In genomic region chr15:85296615-85297402, GRCh38 we compare ENCODE assay signal across 8 cellular contexts.
DNase-seq lines count a peak whose midpoint lies in the region; ATAC-seq and TF ChIP-seq lines count a peak whose summit lies in the region.

No MANE protein-coding gene starts in this region.

- no TSS peak for BruUV-seq in Calu3 (replicated peaks; lab: Mats Ljungman, UMichigan)

- no peaks in the 10 kb centered on the region for H3K36me3 ChIP-seq in naive thymus-derived CD4-positive, alpha-beta T cell (ENCODE audit: control insufficient read depth in 2 of 3, insufficient read depth in 3 of 3, low read length in 3 of 3)

- no peaks in the 10 kb centered on the region for H3K4me1 ChIP-seq in naive thymus-derived CD4-positive, alpha-beta T cell (ENCODE audit: control insufficient read depth in 2 of 2, insufficient read depth in 2 of 2, low read length in 2 of 2)

- H3K27me3 Mint-ChIP-seq in Calu3 (ENCODE audit: unreplicated experiment): no peaks in the 10 kb centered on the region
- H3K27me3 Mint-ChIP-seq in naive thymus-derived CD4-positive, alpha-beta T cell: peaks cover 0 to 1% (median 0%) of the 10 kb centered on the region in 5 donors

- no peaks in the 10 kb centered on the region for H3K9me3 Mint-ChIP-seq in Calu3 (ENCODE audit: low read depth, unreplicated experiment)
- peaks cover 0 to 1% (median 0%) of the 10 kb centered on the region in 11 donors for H3K9me3 Mint-ChIP-seq in naive thymus-derived CD4-positive, alpha-beta T cell

- no peak overlapping the region for H3K27ac Mint-ChIP-seq in Calu3 (ENCODE audit: unreplicated experiment)
- peak overlapping the region in 2 of 9 donors; percentile 12 to 62 for H3K27ac Mint-ChIP-seq in naive thymus-derived CD4-positive, alpha-beta T cell

- peak overlapping the region; percentile 54 for H3K4me3 Mint-ChIP-seq in Calu3 (ENCODE audit: low read depth, unreplicated experiment)
- peak overlapping the region; percentile 5 to 78 (median 60) for H3K4me3 Mint-ChIP-seq in naive thymus-derived CD4-positive, alpha-beta T cell

- TF ChIP-seq CTCF in Calu3 (IDR thresholded peaks at IDR 0.05; ENCODE audit: unreplicated experiment) (peak; percentile 68), HL-60 (IDR thresholded peaks at IDR 0.05; ENCODE audit: insufficient read depth, low read length) (peak; percentile 45), epithelial cell of proximal tubule (conservative IDR thresholded peaks at IDR 0.05; ENCODE audit: low read depth, low read length) (peak; percentile 80)

- H3K4me3 ChIP-seq in HL-60 (replicated peaks; ENCODE audit: insufficient read depth, low read length) (no peak overlapping the region), epithelial cell of proximal tubule (ENCODE audit: low read depth, low read length) (peak overlapping the region; percentile 42)
- peak overlapping the region; percentile 20 for H3K4me3 ChIP-seq in naive thymus-derived CD4-positive, alpha-beta T cell (ENCODE audit: low read length)

- DNase-seq in Calu3: peak; percentile 80
- DNase-seq in HL-60 (ENCODE audit: low read depth in 1 of 2, low spot score in 1 of 2): peak; percentile 38 to 73
- peak; percentile 78 for DNase-seq in NOMO-1 treated with DMSO at 0.1 percent for 48 hours (lab: John Stamatoyannopoulos, UW; ENCODE audit: unreplicated experiment)
- peak; percentile 68 for DNase-seq in activated CD8-positive, alpha-beta memory T cell treated with anti-CD3 and anti-CD28 coated beads, Interleukin-2, amount 50 U/mL, for 4 hours
- peak; percentile 54 for DNase-seq in epithelial cell of proximal tubule (ENCODE audit: low read depth)
- peak; percentile 19 to 79 (median 71) for DNase-seq in naive thymus-derived CD4-positive, alpha-beta T cell
- DNase-seq in stimulated activated naive CD4-positive, alpha-beta T cell (lab: John Stamatoyannopoulos, UW): peak; percentile 35 to 77 (median 45)

- H3K27me3 ChIP-seq in HL-60 (ENCODE audit: insufficient read depth, poor library complexity, severe bottlenecking): no peaks in the 10 kb centered on the region
- no peaks in the 10 kb centered on the region for H3K27me3 ChIP-seq in naive thymus-derived CD4-positive, alpha-beta T cell (ENCODE audit: control insufficient read depth in 2 of 2, insufficient read depth in 2 of 2, low read length in 2 of 2)

- H3K4me1 Mint-ChIP-seq in Calu3 (ENCODE audit: low read depth, unreplicated experiment): peaks cover 20% of the 10 kb centered on the region
- H3K4me1 Mint-ChIP-seq in naive thymus-derived CD4-positive, alpha-beta T cell: peaks cover 7 to 22% (median 14%) of the 10 kb centered on the region in 7 donors

- POLR2A ChIA-PET in naive thymus-derived CD4-positive, alpha-beta T cell (lab: Charles Lee): interaction anchor here (0.6 to 1.5 kb wide), 5 partner anchors 84 to 177 kb away, joined by 3 to 6 read pairs (median 4); partner anchors contain the start of gene AKAP13

- CTCF ChIA-PET in Calu3 (lab: Charles Lee): interaction anchor here (0.6 to 2.2 kb wide), 22 partner anchors 10 to 716 kb away, joined by 3 to 51 read pairs (median 4); no protein-coding TSS in a partner anchor
- CTCF ChIA-PET in naive thymus-derived CD4-positive, alpha-beta T cell (lab: Charles Lee): interaction anchor here (0.6 to 3.1 kb wide), 25 partner anchors 12 to 545 kb away, joined by 3 to 60 read pairs (median 4); partner anchors contain the start of gene AKAP13

- intact Hi-C loops in Calu3 (cut with micrococcal nuclease; ENCODE audit: unreplicated experiment): loop anchor here (2.0 to 10.0 kb wide), 8 partner anchors 118 to 540 kb away; no protein-coding TSS in a partner anchor
- intact Hi-C loops in naive thymus-derived CD4-positive, alpha-beta T cell (cut with micrococcal nuclease): loop anchor here (1.0 to 10.0 kb wide), 14 partner anchors 20 to 545 kb away; partner anchors contain the start of gene AKAP13 (in 1 of the 2)

- no peaks in the 10 kb centered on the region for H3K36me3 Mint-ChIP-seq in Calu3 (ENCODE audit: insufficient read depth, unreplicated experiment)
- no peaks in the 10 kb centered on the region for H3K36me3 Mint-ChIP-seq in naive thymus-derived CD4-positive, alpha-beta T cell

- peak; percentile 78 for ATAC-seq in GM19467 (IDR thresholded peaks at IDR 0.05; ENCODE audit: unreplicated experiment)
- peak; percentile 98 for ATAC-seq in naive thymus-derived CD4-positive, alpha-beta T cell

- H3K27ac ChIP-seq in HL-60 (replicated peaks): no peak overlapping the region
- H3K27ac ChIP-seq in naive thymus-derived CD4-positive, alpha-beta T cell (ENCODE audit: low read depth, low read length): no peak overlapping the region

- no peaks in the 10 kb centered on the region for H3K9me3 ChIP-seq in naive thymus-derived CD4-positive, alpha-beta T cell (ENCODE audit: control insufficient read depth in 2 of 3, low read length in 3 of 3)
